Comparison of ENCODE assay signal across 9 cellular contexts in the genomic region with DNA sequence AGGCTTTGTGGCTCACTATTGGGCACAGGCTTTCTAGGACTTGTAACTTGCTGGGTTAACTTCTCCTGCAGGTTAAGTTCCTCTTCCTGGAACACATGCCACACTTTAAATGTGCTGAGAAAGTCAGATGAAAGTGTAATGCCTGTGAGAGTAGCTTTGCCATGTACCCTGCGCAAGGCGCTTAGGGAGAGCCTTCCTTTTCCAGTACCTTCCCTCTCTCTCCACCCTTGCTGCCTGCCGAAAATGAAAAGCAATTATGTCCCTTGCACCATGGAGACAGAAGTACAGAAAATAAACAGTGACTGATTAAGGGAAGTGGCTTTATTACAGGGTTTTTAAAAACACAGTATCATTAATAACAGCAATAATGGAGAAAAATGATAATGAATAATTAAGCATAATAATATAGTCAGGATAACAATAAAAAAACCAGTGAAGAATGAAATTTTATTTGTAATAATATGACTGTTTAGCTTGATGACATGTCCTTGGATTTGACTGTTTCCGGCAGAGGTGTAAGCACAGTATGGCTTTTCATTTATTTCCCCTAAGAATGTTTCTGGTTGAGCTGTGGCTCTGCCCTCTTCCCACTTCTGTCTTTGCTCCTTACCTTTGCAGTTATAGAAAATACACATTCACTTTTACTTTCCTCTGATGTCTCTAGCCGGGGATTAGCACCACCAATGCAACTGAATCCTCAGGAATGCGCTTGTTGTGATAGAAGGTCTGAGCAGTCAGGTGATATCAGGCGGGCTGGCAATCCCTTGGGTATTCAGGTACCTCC.
DNase-seq lines count a peak whose midpoint lies in the region; ATAC-seq and TF ChIP-seq lines count a peak whose summit lies in the region.
"Had no signal": no experiment of that assay in that cellular context is flagged by ENCODE, and none has a peak within 500 bp of the region (broad histone marks: within the 10 kb centered on the region; RNA-seq: fewer than 3 reads in every experiment).

No MANE protein-coding gene starts in this region.

- DNase-seq in Right ventricle myocardium inferior (ENCODE audit: missing footprints): no peak
- no peak for DNase-seq in cardiac septum (ENCODE audit: low spot score)
- DNase-seq in NCI-H748 (lab: John Stamatoyannopoulos, UW; ENCODE audit: unreplicated experiment): peak; percentile 78
- DNase-seq in hepatocyte (ENCODE audit: low spot score): peak; percentile 54
- DNase-seq in activated naive CD8-positive, alpha-beta T cell treated with anti-CD3 and anti-CD28 coated beads for 36 hours: no peak
- no peak for DNase-seq in NCI-H2081 treated with DMSO at 0.1 percent for 48 hours (lab: John Stamatoyannopoulos, UW)
- no peak for DNase-seq in RKO (ENCODE audit: low spot score)
- DNase-seq: NCI-H2029 treated with DMSO at 0.1 percent for 48 hours had no signal

- no peaks in the 10 kb centered on the region for H3K9me3 ChIP-seq in hepatocyte (ENCODE audit: low read depth)

- peak; percentile 89 for ATAC-seq in Right ventricle myocardium inferior
- ATAC-seq in HG03439 (IDR thresholded peaks at IDR 0.05; ENCODE audit: unreplicated experiment): no peak

- peak overlapping the region; percentile 48 for H3K27ac ChIP-seq in hepatocyte

- H4K20me1 ChIP-seq in hepatocyte (ENCODE audit: insufficient read depth, poor library complexity, severe bottlenecking): no peaks in the 10 kb centered on the region

- peaks cover 15% of the 10 kb centered on the region for H3K4me1 ChIP-seq in hepatocyte (ENCODE audit: insufficient read depth)

- H3K36me3 ChIP-seq in hepatocyte (replicated peaks; ENCODE audit: insufficient read depth, low read depth): no peaks in the 10 kb centered on the region

- no peak overlapping the region for H3K27ac Mint-ChIP-seq in activated naive CD8-positive, alpha-beta T cell treated with anti-CD3 and anti-CD28 coated beads for 36 hours

- H3K4me3 Mint-ChIP-seq in activated naive CD8-positive, alpha-beta T cell treated with anti-CD3 and anti-CD28 coated beads for 36 hours: no peak overlapping the region

- H3K27me3 Mint-ChIP-seq in activated naive CD8-positive, alpha-beta T cell treated with anti-CD3 and anti-CD28 coated beads for 36 hours: peaks cover 7% of the 10 kb centered on the region

- no peak for TF ChIP-seq CTCF in hepatocyte (IDR thresholded peaks at IDR 0.05; ENCODE audit: poor library complexity)

- no peaks in the 10 kb centered on the region for H3K36me3 Mint-ChIP-seq in activated naive CD8-positive, alpha-beta T cell treated with anti-CD3 and anti-CD28 coated beads for 36 hours

- H3K4me3 ChIP-seq in hepatocyte: no peak overlapping the region

- peaks cover 2% of the 10 kb centered on the region for H3K9me3 Mint-ChIP-seq in activated naive CD8-positive, alpha-beta T cell treated with anti-CD3 and anti-CD28 coated beads for 36 hours

- intact Hi-C loops in Right ventricle myocardium inferior (cut with DNase I): no loop called here
- intact Hi-C loops in cardiac septum (cut with DNase I): no loop called here

- H3K79me2 ChIP-seq in hepatocyte: no peaks in the 10 kb centered on the region

- WGBS in hepatocyte (ENCODE audit: low lambda C conversion rate, missing lambda C conversion rate): 44% methylated on average over 7 of the region's 7 CpGs

- no peaks in the 10 kb centered on the region for H3K27me3 ChIP-seq in hepatocyte

- H3K4me1 Mint-ChIP-seq in activated naive CD8-positive, alpha-beta T cell treated with anti-CD3 and anti-CD28 coated beads for 36 hours: no peaks in the 10 kb centered on the region

- no peaks in the 10 kb centered on the region for H3K9me2 ChIP-seq in hepatocyte (replicated peaks; ENCODE audit: insufficient read depth)

- peak overlapping the region; percentile 34 for H3K4me2 ChIP-seq in hepatocyte

- H2AFZ ChIP-seq in hepatocyte: no peak overlapping the region

Comparison
In these comparisons a context has a peak if more than half of its experiments do, and no peak if none do; other contexts are left out.
1. DNase-seq: peak in NCI-H748 (single experiment) and hepatocyte (single experiment); none in Right ventricle myocardium inferior (single experiment), cardiac septum (single experiment), activated naive CD8-positive, alpha-beta T cell treated with anti-CD3 and anti-CD28 coated beads for 36 hours (single experiment), NCI-H2081 treated with DMSO at 0.1 percent for 48 hours (single experiment) and RKO (single experiment).